Comparison of ENCODE assay signal across 17 cellular contexts in genomic region chr7:16205481-16205880, GRCh38.
DNase-seq lines count a peak whose midpoint lies in the region; ATAC-seq and TF ChIP-seq lines count a peak whose summit lies in the region.
"Had no signal": no experiment of that assay in that cellular context is flagged by ENCODE, and none has a peak within 500 bp of the region (broad histone marks: within the 10 kb centered on the region; RNA-seq: fewer than 3 reads in every experiment).

No MANE protein-coding gene starts in this region.

- H3K36me3 ChIP-seq in HUES64 (ENCODE audit: insufficient read depth, low read length) (no peaks in the 10 kb centered on the region), lower lobe of right lung (no peaks in the 10 kb centered on the region), esophagus squamous epithelium (no peaks in the 10 kb centered on the region)

- no peak overlapping the region for H4K91ac ChIP-seq in H9 (ENCODE audit: insufficient read length, low read depth, low read length)

- no peak overlapping the region for H2BK5ac ChIP-seq in H9 (ENCODE audit: insufficient read length, low read length)

- peak overlapping the region; percentile 45 for H2BK20ac ChIP-seq in H9 (ENCODE audit: low read depth, low read length, poor library complexity, severe bottlenecking)

- no peak overlapping the region for H3T11ph ChIP-seq in H9 (ENCODE audit: low read length)

- H3K79me1 ChIP-seq in H9 (ENCODE audit: insufficient read depth, low read depth, low read length, poor library complexity, severe bottlenecking), result no peaks in the 10 kb centered on the region

- no peak overlapping the region for H2BK12ac ChIP-seq in H9 (ENCODE audit: insufficient read length, low read depth, low read length)

- peak overlapping the region; percentile 31 to 78 (median 63); a peak in 5 of 7 replicates for H3K27ac Mint-ChIP-seq in H9
- peak overlapping the region; percentile 69 for H3K27ac Mint-ChIP-seq in glutamatergic neuron (ENCODE audit: unreplicated experiment)
- peak overlapping the region; percentile 17 for H3K27ac Mint-ChIP-seq in mesothelial cell of epicardium
- H3K27ac Mint-ChIP-seq: CD14-positive monocyte; CD8-positive, alpha-beta T cell; HFFc6 had no signal

- WGBS in H9 (ENCODE audit: extremely low coverage, insufficient read length, low lambda C conversion rate), result no CpG with 5 or more reads among the region's 2 CpGs
- WGBS in HUES64, result 100% methylated on average over 1 of the region's 2 CpGs
- WGBS in esophagus squamous epithelium, 2 donors, result 76 to 91% methylated on average over 2 of the region's 2 CpGs

- H3K4me1 ChIP-seq in H9 (ENCODE audit: insufficient read depth, low read length) (peaks cover 3% of the 10 kb centered on the region; the same call in 1 of the 2 replicates), HUES64 (ENCODE audit: insufficient read depth, low read length) (peaks cover 15% of the 10 kb centered on the region), lower lobe of right lung (no peaks in the 10 kb centered on the region), esophagus squamous epithelium (no peaks in the 10 kb centered on the region)
- H3K4me1 ChIP-seq: A549 had no signal

- H3K27me3 Mint-ChIP-seq in H9 (ENCODE audit: low read depth) (no peaks in the 10 kb centered on the region), glutamatergic neuron (ENCODE audit: unreplicated experiment) (no peaks in the 10 kb centered on the region), mesothelial cell of epicardium (ENCODE audit: low read depth) (no peaks in the 10 kb centered on the region)

- H3K27ac ChIP-seq in H9 (ENCODE audit: insufficient read length, low read depth, low read length) (no peak overlapping the region), HUES64 (ENCODE audit: low read depth, low read length) (peak overlapping the region; percentile 38), lower lobe of right lung (no peak overlapping the region), esophagus squamous epithelium (no peak overlapping the region)
- H3K27ac ChIP-seq: A549 had no signal

- H3K4ac ChIP-seq in H9 (ENCODE audit: low read depth, low read length), result no peak overlapping the region

- no peak overlapping the region for H3K4me2 ChIP-seq in H9 (ENCODE audit: insufficient read depth, insufficient read length, low read length)
- H3K4me2 ChIP-seq: A549 had no signal

- no peak for TF ChIP-seq CTCF in H9 (conservative IDR thresholded peaks at IDR 0.05)
- TF ChIP-seq CTCF in glutamatergic neuron (IDR thresholded peaks at IDR 0.05; ENCODE audit: partially characterized antibody, unreplicated experiment), result no peak
- TF ChIP-seq CTCF in mesothelial cell of epicardium (IDR thresholded peaks at IDR 0.05; ENCODE audit: unreplicated experiment), result no peak
- no peak for TF ChIP-seq CTCF in lower lobe of right lung (IDR thresholded peaks at IDR 0.05)
- TF ChIP-seq CTCF in esophagus squamous epithelium (IDR thresholded peaks at IDR 0.05), result no peak

- H4K20me1 ChIP-seq in H9 (ENCODE audit: control insufficient read depth, insufficient read depth, insufficient read length), result no peaks in the 10 kb centered on the region

- H3K23me2 ChIP-seq in H9 (ENCODE audit: insufficient read length, low read depth, low read length, poor library complexity, severe bottlenecking), result no peaks in the 10 kb centered on the region

- H3K9me3 Mint-ChIP-seq in H9, result no peaks in the 10 kb centered on the region
- peaks cover 2% of the 10 kb centered on the region for H3K9me3 Mint-ChIP-seq in glutamatergic neuron (ENCODE audit: unreplicated experiment)
- H3K9me3 Mint-ChIP-seq in mesothelial cell of epicardium, result no peaks in the 10 kb centered on the region
- H3K9me3 Mint-ChIP-seq: CD8-positive, alpha-beta T cell; HFFc6 had no signal

- H3K9ac ChIP-seq in H9 (ENCODE audit: extremely low read depth, insufficient read length, low read length) (no peak overlapping the region), HUES64 (ENCODE audit: low read depth, low read length) (no peak overlapping the region)

- H4K5ac ChIP-seq in H9 (ENCODE audit: insufficient read length, low read depth, low read length), result no peak overlapping the region

- ATAC-seq in lower lobe of right lung (no peak), HG03432 (IDR thresholded peaks at IDR 0.05; ENCODE audit: unreplicated experiment) (no peak)
- ATAC-seq: A549; CD8-positive, alpha-beta T cell; HepG2 had no signal

- H3K4me3 Mint-ChIP-seq in H9 (no peak overlapping the region), glutamatergic neuron (ENCODE audit: unreplicated experiment) (no peak overlapping the region), mesothelial cell of epicardium (no peak overlapping the region)
- H3K4me3 Mint-ChIP-seq: CD14-positive monocyte; CD8-positive, alpha-beta T cell; HFFc6 had no signal

- H2AK5ac ChIP-seq in H9 (ENCODE audit: insufficient read length, low read length), result no peak overlapping the region

- H4K8ac ChIP-seq in H9 (replicated peaks; ENCODE audit: insufficient read length, low read depth, low read length), result no peak overlapping the region

- H3K9me3 ChIP-seq in H9 (ENCODE audit: control insufficient read depth, low read depth, low read length) (no peaks in the 10 kb centered on the region), HUES64 (ENCODE audit: insufficient read depth, low read depth, low read length) (peaks cover 7% of the 10 kb centered on the region; the same call in 1 of the 2 replicates), lower lobe of right lung (no peaks in the 10 kb centered on the region), esophagus squamous epithelium (no peaks in the 10 kb centered on the region)
- H3K9me3 ChIP-seq: A549 had no signal

- no peak for TF ChIP-seq POLR2A in esophagus squamous epithelium (IDR thresholded peaks at IDR 0.05)

- H2BK120ac ChIP-seq in H9 (ENCODE audit: low read depth, low read length, poor library complexity, severe bottlenecking), result no peak overlapping the region

- H3K23ac ChIP-seq in H9 (ENCODE audit: insufficient read length, low read depth, low read length), result no peak overlapping the region

- H3K56ac ChIP-seq in H9 (ENCODE audit: insufficient read length, low read depth, low read length), result no peak overlapping the region

- intact Hi-C loops in lower lobe of right lung (cut with DNase I) (no loop called here), esophagus squamous epithelium (cut with DNase I) (no loop called here)

- H3K4me1 Mint-ChIP-seq in H9 (peaks cover 19 to 21% of the 10 kb centered on the region in 2 experiments), glutamatergic neuron (ENCODE audit: low read depth, unreplicated experiment) (peaks cover 22% of the 10 kb centered on the region), mesothelial cell of epicardium (peaks cover 14% of the 10 kb centered on the region)
- H3K4me1 Mint-ChIP-seq: CD14-positive monocyte had no signal

- H3K4me3 ChIP-seq in HUES64 (ENCODE audit: low read length) (no peak overlapping the region), lower lobe of right lung (no peak overlapping the region), esophagus squamous epithelium (no peak overlapping the region)
- H3K4me3 ChIP-seq: A549 had no signal

- H3K27me3 ChIP-seq in H9 (ENCODE audit: insufficient read depth, low read length) (no peaks in the 10 kb centered on the region), HUES64 (ENCODE audit: insufficient read depth, low read length) (no peaks in the 10 kb centered on the region), lower lobe of right lung (ENCODE audit: low read depth) (no peaks in the 10 kb centered on the region), esophagus squamous epithelium (no peaks in the 10 kb centered on the region)

- no peak overlapping the region for H3K14ac ChIP-seq in H9 (ENCODE audit: insufficient read depth, low read length)

- H2BK15ac ChIP-seq in H9 (ENCODE audit: low read depth, low read length), result no peak overlapping the region

- no peak for DNase-seq in H9
- no peak for DNase-seq in glutamatergic neuron
- DNase-seq in mesothelial cell of epicardium (ENCODE audit: low spot score in 2 of 2, unreplicated experiment in 2 of 2), result no peak
- DNase-seq in lower lobe of right lung, result no peak
- DNase-seq in esophagus squamous epithelium (lab: John Stamatoyannopoulos, UW), result no peak
- DNase-seq in anterior cingulate cortex (lab: John Stamatoyannopoulos, UW), result no peak
- DNase-seq: CD8-positive, alpha-beta T cell; COR-L47; DND-41; GDM1; HCEC 1CT; HFFc6 had no signal

- H3K18ac ChIP-seq in H9 (ENCODE audit: insufficient read length, low read depth, low read length), result no peak overlapping the region

- no peaks in the 10 kb centered on the region for H3K79me2 ChIP-seq in H9 (ENCODE audit: insufficient read depth, low read length)

- H2AFZ ChIP-seq in H9 (ENCODE audit: low read length), result no peak overlapping the region

- H3K36me3 Mint-ChIP-seq in H9 (ENCODE audit: insufficient read depth in 1 of 3, low read depth in 3 of 3), result no peaks in the 10 kb centered on the region
- no peaks in the 10 kb centered on the region for H3K36me3 Mint-ChIP-seq in glutamatergic neuron (ENCODE audit: unreplicated experiment)
- no peaks in the 10 kb centered on the region for H3K36me3 Mint-ChIP-seq in mesothelial cell of epicardium
- H3K36me3 Mint-ChIP-seq: CD14-positive monocyte; CD8-positive, alpha-beta T cell had no signal

Comparison
In these comparisons a context has a peak if more than half of its experiments do, and no peak if none do; other contexts are left out.
1. H3K27ac Mint-ChIP-seq: peak in every context shown above with its lines; median percentile 69 in glutamatergic neuron; 63 in H9; 17 in mesothelial cell of epicardium.